In genomic region chr17:48616719-48617514, GRCh38 we compare ENCODE assay signal across 21 cellular contexts. TPM values are rescaled to one million over a fixed set of nuclear protein-coding genes. Genes with fewer than 3 reads are reported as not detected.
DNase-seq lines count a peak whose midpoint lies in the region; ATAC-seq and TF ChIP-seq lines count a peak whose summit lies in the region.
"Had no signal": no experiment of that assay in that cellular context is flagged by ENCODE, and none has a peak within 500 bp of the region (broad histone marks: within the 10 kb centered on the region; RNA-seq: fewer than 3 reads in every experiment).

No MANE protein-coding gene starts in this region.

- POLR2A ChIA-PET in activated CD4-positive, alpha-beta memory T cell treated with anti-CD3 and anti-CD28 coated beads for 36 hours (lab: Charles Lee) = no interaction called here
- POLR2A ChIA-PET in activated CD4-positive, alpha-beta memory T cell treated with anti-CD3 and anti-CD28 coated beads, Interleukin-2, amount 10 ng/mL, durations not matched to agents 7 days and 5 days (lab: Charles Lee) = interaction anchor here (1.1 to 1.2 kb wide), 2 partner anchors 10 to 20 kb away, joined by 3 to 5 read pairs; no protein-coding TSS in a partner anchor

- ATAC-seq in HG02678 (IDR thresholded peaks at IDR 0.05; ENCODE audit: unreplicated experiment) = no peak
- ATAC-seq in GM18520 (IDR thresholded peaks at IDR 0.05; ENCODE audit: unreplicated experiment) = no peak

- intact Hi-C loops in activated CD4-positive, alpha-beta memory T cell treated with anti-CD3 and anti-CD28 coated beads for 36 hours (cut with micrococcal nuclease) = loop anchor here (5.0 to 10.0 kb wide), 2 partner anchors 105 to 482 kb away; partner anchors contain the start of genes PRAC1 and PRAC2

- no peak for TF ChIP-seq CTCF in epithelial cell of proximal tubule (conservative IDR thresholded peaks at IDR 0.05; ENCODE audit: low read depth, low read length)
- TF ChIP-seq CTCF in progenitor cell of endocrine pancreas (IDR thresholded peaks at IDR 0.05; ENCODE audit: unreplicated experiment) = no peak

- H3K4me3 Mint-ChIP-seq in activated CD4-positive, alpha-beta memory T cell treated with anti-CD3 and anti-CD28 coated beads for 36 hours = no peak overlapping the region
- no peak overlapping the region for H3K4me3 Mint-ChIP-seq in activated CD4-positive, alpha-beta memory T cell treated with anti-CD3 and anti-CD28 coated beads, Interleukin-2, amount 10 ng/mL, durations not matched to agents 7 days and 5 days
- H3K4me3 Mint-ChIP-seq in progenitor cell of endocrine pancreas (ENCODE audit: low read depth) = no peak overlapping the region
- H3K4me3 Mint-ChIP-seq: activated T-cell treated with anti-CD3 and anti-CD28 coated beads, Interleukin-2, amount 50 U/mL, for 24 hours had no signal

- peaks cover 83% of the 10 kb centered on the region for H3K27me3 Mint-ChIP-seq in activated CD4-positive, alpha-beta memory T cell treated with anti-CD3 and anti-CD28 coated beads for 36 hours
- peaks cover 89% of the 10 kb centered on the region for H3K27me3 Mint-ChIP-seq in activated CD4-positive, alpha-beta memory T cell treated with anti-CD3 and anti-CD28 coated beads, Interleukin-2, amount 10 ng/mL, durations not matched to agents 7 days and 5 days
- H3K27me3 Mint-ChIP-seq in progenitor cell of endocrine pancreas = peaks cover 96% of the 10 kb centered on the region

- no peaks in the 10 kb centered on the region for H3K9me3 Mint-ChIP-seq in activated CD4-positive, alpha-beta memory T cell treated with anti-CD3 and anti-CD28 coated beads for 36 hours
- H3K9me3 Mint-ChIP-seq in activated CD4-positive, alpha-beta memory T cell treated with anti-CD3 and anti-CD28 coated beads, Interleukin-2, amount 10 ng/mL, durations not matched to agents 7 days and 5 days = no peaks in the 10 kb centered on the region
- no peaks in the 10 kb centered on the region for H3K9me3 Mint-ChIP-seq in progenitor cell of endocrine pancreas (ENCODE audit: low read depth)
- H3K9me3 Mint-ChIP-seq: activated T-cell treated with anti-CD3 and anti-CD28 coated beads, Interleukin-2, amount 50 U/mL, for 24 hours had no signal

- H3K4me1 Mint-ChIP-seq in activated CD4-positive, alpha-beta memory T cell treated with anti-CD3 and anti-CD28 coated beads for 36 hours (ENCODE audit: low read depth) = peaks cover 51% of the 10 kb centered on the region
- H3K4me1 Mint-ChIP-seq in activated CD4-positive, alpha-beta memory T cell treated with anti-CD3 and anti-CD28 coated beads, Interleukin-2, amount 10 ng/mL, durations not matched to agents 7 days and 5 days = peaks cover 42% of the 10 kb centered on the region
- peaks cover 8% of the 10 kb centered on the region for H3K4me1 Mint-ChIP-seq in progenitor cell of endocrine pancreas (ENCODE audit: low read depth)

- no peak overlapping the region; the same call in 1 of the 2 replicates for H3K27ac ChIP-seq in HUES6 (ENCODE audit: low read depth, low read length)
- H3K27ac ChIP-seq: adrenal gland, upper lobe of left lung had no signal

- peak overlapping the region; percentile 39; the same call in 1 of the 2 replicates for H3K4me3 ChIP-seq in HUES6 (ENCODE audit: low read depth, low read length)
- peak overlapping the region; percentile 86 for H3K4me3 ChIP-seq in epithelial cell of proximal tubule (ENCODE audit: low read depth, low read length)
- H3K4me3 ChIP-seq: adrenal gland, HAP-1, lung, upper lobe of left lung had no signal

- H3K27ac Mint-ChIP-seq in activated CD4-positive, alpha-beta memory T cell treated with anti-CD3 and anti-CD28 coated beads for 36 hours = peak overlapping the region; percentile 7
- H3K27ac Mint-ChIP-seq in activated CD4-positive, alpha-beta memory T cell treated with anti-CD3 and anti-CD28 coated beads, Interleukin-2, amount 10 ng/mL, durations not matched to agents 7 days and 5 days = no peak overlapping the region
- peak overlapping the region; percentile 5 for H3K27ac Mint-ChIP-seq in progenitor cell of endocrine pancreas
- H3K27ac Mint-ChIP-seq: activated T-cell treated with anti-CD3 and anti-CD28 coated beads, Interleukin-2, amount 50 U/mL, for 24 hours had no signal

- CTCF ChIA-PET in activated CD4-positive, alpha-beta memory T cell treated with anti-CD3 and anti-CD28 coated beads for 36 hours (lab: Charles Lee) = interaction anchor here (1.0 to 4.9 kb wide), 9 partner anchors 8 to 591 kb away, joined by 3 to 22 read pairs (median 8); partner anchors contain the start of gene HOXB5
- CTCF ChIA-PET in activated CD4-positive, alpha-beta memory T cell treated with anti-CD3 and anti-CD28 coated beads, Interleukin-2, amount 10 ng/mL, durations not matched to agents 7 days and 5 days (lab: Charles Lee) = interaction anchor here (0.7 to 4.1 kb wide), 7 partner anchors 7 to 536 kb away, joined by 3 to 14 read pairs (median 5); partner anchors contain the start of gene HOXB5

- no peak for DNase-seq in activated CD4-positive, alpha-beta memory T cell treated with anti-CD3 and anti-CD28 coated beads for 36 hours
- no peak for DNase-seq in activated CD4-positive, alpha-beta memory T cell treated with anti-CD3 and anti-CD28 coated beads, Interleukin-2, amount 10 ng/mL, durations not matched to agents 7 days and 5 days
- no peak for DNase-seq in epithelial cell of proximal tubule (ENCODE audit: low read depth)
- DNase-seq in progenitor cell of endocrine pancreas (ENCODE audit: low spot score, unreplicated experiment) = no peak
- DNase-seq in SIG-M5 (lab: John Stamatoyannopoulos, UW) = no peak
- DNase-seq: activated T-cell treated with anti-CD3 and anti-CD28 coated beads, Interleukin-2, amount 50 U/mL, for 24 hours; adrenal gland; COR-L47; foreskin melanocyte; GF-D8; IMR-90; NCI-H82; stimulated activated CD4-positive, alpha-beta T cell treated with anti-CD3 and anti-CD28 coated beads, Interleukin-4, amount 100 ng/mL, for 24 hours had no signal

- no peaks in the 10 kb centered on the region for H3K36me3 ChIP-seq in HUES6 (ENCODE audit: control insufficient read depth, insufficient read depth, low read length)
- H3K36me3 ChIP-seq: adrenal gland, HAP-1, upper lobe of left lung had no signal

- H3K9ac ChIP-seq in HUES6 (ENCODE audit: low read length) = peak overlapping the region; percentile 67

- H3K36me3 Mint-ChIP-seq in activated CD4-positive, alpha-beta memory T cell treated with anti-CD3 and anti-CD28 coated beads for 36 hours = no peaks in the 10 kb centered on the region
- H3K36me3 Mint-ChIP-seq in activated CD4-positive, alpha-beta memory T cell treated with anti-CD3 and anti-CD28 coated beads, Interleukin-2, amount 10 ng/mL, durations not matched to agents 7 days and 5 days (ENCODE audit: low read depth) = peaks cover 6% of the 10 kb centered on the region
- no peaks in the 10 kb centered on the region for H3K36me3 Mint-ChIP-seq in progenitor cell of endocrine pancreas (ENCODE audit: insufficient read depth)

- no peaks in the 10 kb centered on the region for H3K9me3 ChIP-seq in HUES6 (ENCODE audit: control insufficient read depth, insufficient read depth, low read depth, low read length)
- H3K9me3 ChIP-seq: adrenal gland, HAP-1, upper lobe of left lung had no signal

- H3K27me3 ChIP-seq in HUES6 (ENCODE audit: control insufficient read depth, insufficient read depth, low read length) = peaks cover 99% of the 10 kb centered on the region

- H3K4me1 ChIP-seq in HUES6 (ENCODE audit: control insufficient read depth, insufficient read depth, low read length) = peaks cover 18% of the 10 kb centered on the region

RNA-seq across cellular contexts. Expression of gene HOXB8, which starts 1.8 kb away (rescaled TPM):
- not detected for total RNA-seq in activated CD4-positive, alpha-beta memory T cell treated with anti-CD3 and anti-CD28 coated beads for 36 hours
- not detected for total RNA-seq in activated CD4-positive, alpha-beta memory T cell treated with anti-CD3 and anti-CD28 coated beads, Interleukin-2, amount 10 ng/mL, durations not matched to agents 7 days and 5 days
- total RNA-seq in epithelial cell of proximal tubule = 12.7 and 21.4 TPM in 2 replicates
- total RNA-seq in progenitor cell of endocrine pancreas = 1.1 and 3.7 TPM in 2 replicates
- total RNA-seq: chondrocyte; T-helper 2 cell treated with Interferon-gamma antibody and Interleukin-4, amounts not matched to agents 100 ng/mL and 5 ng/mL, for 36 hours had no signal

RNA-seq across cellular contexts. Expression of gene HOXB7, which starts 6.1 kb away (rescaled TPM):
- total RNA-seq in activated CD4-positive, alpha-beta memory T cell treated with anti-CD3 and anti-CD28 coated beads for 36 hours = under 1 TPM; 0.36 to 0.44 TPM
- total RNA-seq in activated CD4-positive, alpha-beta memory T cell treated with anti-CD3 and anti-CD28 coated beads, Interleukin-2, amount 10 ng/mL, durations not matched to agents 7 days and 5 days = 1 to 10 TPM; 1.6 to 1.7 TPM
- 24.9 and 26.0 TPM in 2 replicates for total RNA-seq in epithelial cell of proximal tubule
- total RNA-seq in progenitor cell of endocrine pancreas = 0.55 and 1.5 TPM in 2 replicates
- total RNA-seq: chondrocyte had no signal

RNA-seq across cellular contexts. Expression of gene HOXB9, which starts 9.2 kb away (rescaled TPM):
- total RNA-seq in activated CD4-positive, alpha-beta memory T cell treated with anti-CD3 and anti-CD28 coated beads for 36 hours = 1 to 10 TPM; 1.4 to 1.5 TPM
- 1 to 10 TPM in 1 of 2 experiments, under 1 TPM in 1; 0.88 to 1.4 TPM for total RNA-seq in activated CD4-positive, alpha-beta memory T cell treated with anti-CD3 and anti-CD28 coated beads, Interleukin-2, amount 10 ng/mL, durations not matched to agents 7 days and 5 days
- total RNA-seq in epithelial cell of proximal tubule (74.5 and 83.8 TPM in 2 replicates), progenitor cell of endocrine pancreas (0.18 TPM in 1 of 2 replicates, not detected in the other)
- total RNA-seq: IMR-90 had no signal

RNA-seq across cellular contexts. Expression of gene HOXB6, which starts 12.1 kb away (rescaled TPM):
- total RNA-seq in activated CD4-positive, alpha-beta memory T cell treated with anti-CD3 and anti-CD28 coated beads for 36 hours = under 1 TPM; 0.21 to 0.22 TPM
- under 1 TPM; 0.60 to 0.68 TPM for total RNA-seq in activated CD4-positive, alpha-beta memory T cell treated with anti-CD3 and anti-CD28 coated beads, Interleukin-2, amount 10 ng/mL, durations not matched to agents 7 days and 5 days
- total RNA-seq in epithelial cell of proximal tubule = 42.9 and 55.6 TPM in 2 replicates
- total RNA-seq in progenitor cell of endocrine pancreas = 0.96 and 3.1 TPM in 2 replicates
- total RNA-seq: chondrocyte; T-helper 2 cell treated with Interferon-gamma antibody and Interleukin-4, amounts not matched to agents 100 ng/mL and 5 ng/mL, for 36 hours had no signal

RNA-seq across cellular contexts. Expression of gene HOXB5, which starts 23.3 kb away (rescaled TPM):
- total RNA-seq in activated CD4-positive, alpha-beta memory T cell treated with anti-CD3 and anti-CD28 coated beads for 36 hours = not detected
- total RNA-seq in activated CD4-positive, alpha-beta memory T cell treated with anti-CD3 and anti-CD28 coated beads, Interleukin-2, amount 10 ng/mL, durations not matched to agents 7 days and 5 days = under 1 TPM in 1 of 2 experiments, not detected in 1; 0.20 TPM
- 2.8 and 5.5 TPM in 2 replicates for total RNA-seq in epithelial cell of proximal tubule
- total RNA-seq in progenitor cell of endocrine pancreas = 2.1 and 5.6 TPM in 2 replicates
- total RNA-seq: chondrocyte had no signal

Comparison
In these comparisons a context has a peak if more than half of its experiments do, and no peak if none do; other contexts are left out.
1. RNA of gene HOXB9, which starts 9.2 kb away (total RNA-seq): 74.5 to 83.8 TPM in epithelial cell of proximal tubule; 1.4 to 1.5 TPM in activated CD4-positive, alpha-beta memory T cell treated with anti-CD3 and anti-CD28 coated beads for 36 hours, 0.88 to 1.4 TPM in activated CD4-positive, alpha-beta memory T cell treated with anti-CD3 and anti-CD28 coated beads, Interleukin-2, amount 10 ng/mL, durations not matched to agents 7 days and 5 days and 0.18 TPM in progenitor cell of endocrine pancreas; every median in the first group is over 10 times any median in the second.